In the genomic region with DNA sequence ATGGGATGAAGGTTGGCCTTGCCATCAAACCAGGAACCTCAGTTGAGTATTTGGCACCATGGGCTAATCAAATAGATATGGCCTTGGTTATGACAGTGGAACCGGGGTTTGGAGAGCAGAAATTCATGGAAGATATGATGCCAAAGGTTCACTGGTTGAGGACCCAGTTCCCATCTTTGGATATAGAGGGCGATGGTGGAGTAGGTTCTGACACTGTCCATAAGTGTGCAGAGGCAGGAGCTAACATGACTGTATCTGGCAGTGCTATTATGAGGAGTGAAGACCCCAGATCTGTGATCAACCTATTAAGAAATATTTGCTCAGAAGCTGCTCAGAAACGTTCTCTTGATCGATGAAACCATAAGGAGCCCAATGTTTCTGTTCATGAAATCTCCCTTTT, we compare ENCODE assay signal across 2 cellular contexts.
A peak's percentile ranks its signal among the peaks of the same experiment; 100 is the strongest.
TF ChIP-seq lines count a peak whose summit lies in the region.

No MANE protein-coding gene starts in this region.

TF ChIP-seq in HepG2, 621 proteins besides CTCF, POLR2A, EP300 and RAD21:
- TF ChIP-seq ONECUT2 (CRISPR knock-in tag; IDR thresholded peaks at IDR 0.05) (no peak), STAG1 (CRISPR knock-in tag; IDR thresholded peaks at IDR 0.05) (peak; percentile 32), SMAD1 (CRISPR knock-in tag; IDR thresholded peaks at IDR 0.05; ENCODE audit: borderline replicate concordance, low read depth) (no peak), ZNF326 (CRISPR knock-in tag; IDR thresholded peaks at IDR 0.05; ENCODE audit: borderline replicate concordance) (no peak)
- TF ChIP-seq, protein P1, sequence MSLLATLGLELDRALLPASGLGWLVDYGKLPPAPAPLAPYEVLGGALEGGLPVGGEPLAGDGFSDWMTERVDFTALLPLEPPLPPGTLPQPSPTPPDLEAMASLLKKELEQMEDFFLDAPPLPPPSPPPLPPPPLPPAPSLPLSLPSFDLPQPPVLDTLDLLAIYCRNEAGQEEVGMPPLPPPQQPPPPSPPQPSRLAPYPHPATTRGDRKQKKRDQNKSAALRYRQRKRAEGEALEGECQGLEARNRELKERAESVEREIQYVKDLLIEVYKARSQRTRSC (CRISPR knock-in tag; IDR thresholded peaks at IDR 0.05; ENCODE audit: low read depth), result no peak

TF ChIP-seq in SK-N-SH, 30 proteins besides CTCF, POLR2A, EP300 and RAD21:
- TF ChIP-seq TAF1 (IDR thresholded peaks at IDR 0.05; ENCODE audit: borderline replicate concordance, low read depth, low read length), result no peak
- 0 out of 2 replicates have a peak, but pooled peaks have one; percentile 6 for TF ChIP-seq SMC3 (IDR thresholded peaks at IDR 0.05; ENCODE audit: low read depth, low read length)
- TF ChIP-seq TEAD4 (IDR thresholded peaks at IDR 0.05; ENCODE audit: borderline replicate concordance, insufficient read depth), result no peak
